8 cellular contexts compared by ENCODE assay signal in the genomic region with DNA sequence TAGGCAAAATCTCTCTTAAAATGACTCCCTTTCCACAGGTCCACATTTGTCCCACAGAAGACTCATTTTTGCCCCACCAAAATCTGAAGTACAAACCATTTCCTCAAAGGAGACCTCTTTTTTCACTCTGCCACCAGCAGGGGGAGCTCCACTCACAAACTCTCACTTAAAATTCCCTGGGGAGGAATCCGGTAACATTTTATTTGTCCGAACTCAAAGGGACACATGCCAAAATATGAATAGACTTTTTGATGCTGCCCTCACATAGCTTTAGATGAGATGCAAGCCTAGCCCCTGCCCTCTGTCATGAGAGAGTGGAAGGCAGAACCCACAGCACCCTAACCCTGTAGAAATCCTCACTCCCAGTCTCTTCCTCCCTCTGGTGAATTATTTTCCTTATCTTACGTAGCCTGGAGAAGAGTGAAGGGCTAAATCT. TPM values are rescaled to one million over a fixed set of nuclear protein-coding genes. Genes with fewer than 3 reads are reported as not detected.
DNase-seq lines count a peak whose midpoint lies in the region; ATAC-seq and TF ChIP-seq lines count a peak whose summit lies in the region.

No MANE protein-coding gene starts in this region.

- no peaks in the 10 kb centered on the region for H3K27me3 Mint-ChIP-seq in effector memory CD8-positive, alpha-beta T cell
- no peaks in the 10 kb centered on the region for H3K27me3 Mint-ChIP-seq in mesothelial cell of epicardium (ENCODE audit: low read depth)

- H3K27ac Mint-ChIP-seq in effector memory CD8-positive, alpha-beta T cell: no peak overlapping the region
- no peak overlapping the region for H3K27ac Mint-ChIP-seq in mesothelial cell of epicardium

- no peak overlapping the region for H3K4me3 ChIP-seq in GM12865 (ENCODE audit: low read depth, low read length)

- ATAC-seq in effector memory CD8-positive, alpha-beta T cell (replicated peaks): no peak
- no peak for ATAC-seq in HG02798 (IDR thresholded peaks at IDR 0.05; ENCODE audit: poor library complexity, unreplicated experiment)

- H3K4me1 Mint-ChIP-seq in effector memory CD8-positive, alpha-beta T cell (ENCODE audit: low read depth in 2 of 2): peaks cover 0 to 4% of the 10 kb centered on the region in 2 donors
- peaks cover 4% of the 10 kb centered on the region for H3K4me1 Mint-ChIP-seq in mesothelial cell of epicardium

- DNase-seq in A172 (ENCODE audit: low spot score) (peak; percentile 52), GM12865 (ENCODE audit: low read depth) (peak; percentile 78), NCI-H2171 treated with DMSO at 0.1 percent for 48 hours (lab: John Stamatoyannopoulos, UW) (peak; percentile 58), mesothelial cell of epicardium (ENCODE audit: low spot score in 2 of 2, unreplicated experiment in 2 of 2) (peak; percentile 36 to 81)
- DNase-seq in activated CD4-positive, alpha-beta T cell treated with anti-CD3 and anti-CD28 coated beads, Interleukin-2, amount 50 U/mL, for 48 hours: peak; percentile 69 to 74
- peak; percentile 48 to 55 (median 53) for DNase-seq in effector memory CD8-positive, alpha-beta T cell
- DNase-seq in stimulated activated CD8-positive, alpha-beta memory T cell treated with anti-CD3 and anti-CD28 coated beads, Interleukin-4, amount 100 ng/mL, for 24 hours (ENCODE audit: low read depth): peak; percentile 35

- no peaks in the 10 kb centered on the region for H3K36me3 Mint-ChIP-seq in effector memory CD8-positive, alpha-beta T cell (ENCODE audit: insufficient read depth)
- H3K36me3 Mint-ChIP-seq in mesothelial cell of epicardium: peaks cover 8% of the 10 kb centered on the region

- no peaks in the 10 kb centered on the region for H3K9me3 Mint-ChIP-seq in effector memory CD8-positive, alpha-beta T cell
- peaks cover 6% of the 10 kb centered on the region for H3K9me3 Mint-ChIP-seq in mesothelial cell of epicardium

- H3K4me3 Mint-ChIP-seq in effector memory CD8-positive, alpha-beta T cell: no peak overlapping the region
- H3K4me3 Mint-ChIP-seq in mesothelial cell of epicardium: peak overlapping the region; percentile 15

- peak; percentile 79 for TF ChIP-seq CTCF in GM12865 (IDR thresholded peaks at IDR 0.05; ENCODE audit: insufficient read depth, low read depth, low read length, missing control alignments)
- peak; percentile 98 for TF ChIP-seq CTCF in mesothelial cell of epicardium (IDR thresholded peaks at IDR 0.05; ENCODE audit: unreplicated experiment)

RNA-seq across cellular contexts. Expression of a gene that starts 57.1 kb away (rescaled TPM):
- 4.5 and 11.3 TPM in 2 replicates for total RNA-seq in A172 (2014; rRNA removed; shearing (Covaris generic))
- total RNA-seq in mesothelial cell of epicardium: 9.0 to 12.9 TPM (median 9.3 TPM) in 3 replicates
